Comparison of ENCODE assay signal across 17 cellular contexts in genomic region chr2:38173690-38174089, GRCh38.
"Had no signal": no experiment of that assay in that cellular context is flagged by ENCODE, and none has a peak within 500 bp of the region (broad histone marks: within the 10 kb centered on the region; RNA-seq: fewer than 3 reads in every experiment).

No MANE protein-coding gene starts in this region.

- DNase-seq: activated B cell treated with CpG ODN at 0.5 μM for 24 hours; activated CD4-positive, alpha-beta T cell treated with anti-CD3 and anti-CD28 coated beads, Interleukin-2, amount 10 ng/mL, durations not matched to agents 7 days and 5 days; activated CD8-positive, alpha-beta memory T cell treated with anti-CD3 and anti-CD28 coated beads for 24 hours; activated naive CD4-positive, alpha-beta T cell treated with anti-CD3 and anti-CD28 coated beads for 36 hours; adrenal gland; body of pancreas; dorsolateral prefrontal cortex; foreskin fibroblast; glutamatergic neuron; immature natural killer cell; retina; small intestine; transverse colon had no signal

- H3K27ac ChIP-seq: body of pancreas, dorsolateral prefrontal cortex, neural progenitor cell, transverse colon had no signal

- ATAC-seq: body of pancreas; esophagus mucosa; SK-N-SH treated with all-trans-retinoic acid at 6 μM for 48 hours; stimulated activated effector memory CD8-positive, alpha-beta T cell treated with anti-CD3 and anti-CD28 coated beads, Interleukin-12 subunit alpha, Interleukin-12 subunit beta, amount 100 ng/mL, for 72 hours had no signal

- H3K4me3 ChIP-seq: adrenal gland, body of pancreas, dorsolateral prefrontal cortex, neural progenitor cell, transverse colon had no signal

- H3K27me3 ChIP-seq: adrenal gland, body of pancreas, dorsolateral prefrontal cortex, neural progenitor cell, transverse colon had no signal

- H3K36me3 ChIP-seq: adrenal gland, neural progenitor cell, transverse colon had no signal

- H3K9me3 ChIP-seq: adrenal gland, body of pancreas, transverse colon had no signal
